Comparison of ENCODE assay signal across 5 cellular contexts in the genomic region with DNA sequence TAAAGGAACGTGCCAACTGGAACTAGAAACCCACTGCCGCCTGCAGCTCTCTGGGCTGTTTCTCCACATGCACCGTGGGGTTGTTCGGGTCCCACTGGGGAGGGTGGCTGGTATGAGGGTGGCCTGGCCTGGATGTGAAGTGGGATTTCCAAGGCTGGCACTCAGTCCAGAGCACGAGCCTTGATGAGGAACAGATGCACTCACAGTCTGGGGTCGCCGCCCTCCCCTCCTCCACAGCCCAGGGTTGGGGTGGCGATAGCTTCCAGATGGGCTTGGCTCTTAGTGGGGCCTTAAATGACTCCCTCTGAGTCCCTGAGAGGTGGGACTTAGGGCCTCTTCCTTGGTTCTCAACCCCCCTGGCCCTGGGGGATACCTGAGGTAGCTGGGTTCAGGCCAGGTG. TPM values are rescaled to one million over a fixed set of nuclear protein-coding genes. Genes with fewer than 3 reads are reported as not detected.
"Had no signal": no experiment of that assay in that cellular context is flagged by ENCODE, and none has a peak within 500 bp of the region (broad histone marks: within the 10 kb centered on the region; RNA-seq: fewer than 3 reads in every experiment).

No MANE protein-coding gene starts in this region.

- H3K4me2 ChIP-seq: GM23338 had no signal

- DNase-seq: H9, HCEC 1CT, IMR-90 had no signal

- ATAC-seq: GM23338 had no signal

- H3K4me3 ChIP-seq: GM23338 had no signal

- H2AFZ ChIP-seq: GM23338 had no signal

RNA-seq across cellular contexts. Expression of a gene that starts 30.7 kb away (rescaled TPM):
- total RNA-seq: HT-29, IMR-90 had no signal
- polyA plus RNA-seq: GM23338, IMR-90 had no signal

RNA-seq across cellular contexts. Expression of a gene that starts 55.3 kb away (rescaled TPM):
- total RNA-seq: HT-29, IMR-90 had no signal
- polyA plus RNA-seq: IMR-90 had no signal
